ENCODE assay signal across 7 cellular contexts in the genomic region with DNA sequence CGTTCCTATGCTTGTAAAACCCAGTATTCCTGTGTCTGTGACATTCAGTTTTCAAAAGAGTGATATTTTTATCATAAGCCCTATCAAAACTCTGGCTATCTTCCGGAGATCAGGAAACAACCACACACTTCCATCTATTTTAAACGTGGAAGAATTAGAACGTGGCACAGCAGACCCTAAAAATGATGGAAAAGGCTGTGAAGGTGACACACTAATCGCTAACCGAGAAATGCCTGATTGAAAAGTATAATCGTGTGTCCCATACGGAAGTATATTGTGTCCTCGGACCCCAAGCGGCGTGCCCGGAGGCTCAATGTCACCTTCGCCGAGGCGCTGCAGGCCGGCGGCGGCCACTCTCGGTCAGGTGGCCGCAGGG. TPM values are rescaled to one million over a fixed set of nuclear protein-coding genes. Genes with fewer than 3 reads are reported as not detected.
DNase-seq lines count a peak whose midpoint lies in the region; ATAC-seq, FAIRE-seq and TF ChIP-seq lines count a peak whose summit lies in the region.

No MANE protein-coding gene starts in this region.

- CTCF ChIA-PET in naive thymus-derived CD4-positive, alpha-beta T cell (lab: Charles Lee): no interaction called here

- H3K9me3 ChIP-seq in naive thymus-derived CD4-positive, alpha-beta T cell (ENCODE audit: control insufficient read depth in 2 of 3, low read length in 3 of 3): no peaks in the 10 kb centered on the region

- H3K27me3 ChIP-seq in naive thymus-derived CD4-positive, alpha-beta T cell (ENCODE audit: control insufficient read depth in 2 of 2, insufficient read depth in 2 of 2, low read length in 2 of 2): no peaks in the 10 kb centered on the region

- peak overlapping the region; percentile 85 for H3K4me3 Mint-ChIP-seq in dendritic cell treated with granulocyte-macrophage colony-stimulating factor and Interleukin-4, amounts not matched to agents 40 ng/mL and 50 ng/mL, for 4 days
- H3K4me3 Mint-ChIP-seq in naive thymus-derived CD4-positive, alpha-beta T cell: peak overlapping the region; percentile 87 to 97 (median 94)

- peak overlapping the region; percentile 85 for H3K27ac ChIP-seq in naive thymus-derived CD4-positive, alpha-beta T cell (ENCODE audit: low read depth, low read length)

- H3K9me3 Mint-ChIP-seq in dendritic cell treated with granulocyte-macrophage colony-stimulating factor and Interleukin-4, amounts not matched to agents 40 ng/mL and 50 ng/mL, for 4 days: no peaks in the 10 kb centered on the region
- H3K9me3 Mint-ChIP-seq in naive thymus-derived CD4-positive, alpha-beta T cell: no peaks in the 10 kb centered on the region

- POLR2A ChIA-PET in naive thymus-derived CD4-positive, alpha-beta T cell (lab: Charles Lee): interaction anchor here (0.8 to 1.6 kb wide), 8 partner anchors 12 to 517 kb away, joined by 3 to 9 read pairs (median 4); a partner anchor contains a TSS

- H3K4me1 Mint-ChIP-seq in dendritic cell treated with granulocyte-macrophage colony-stimulating factor and Interleukin-4, amounts not matched to agents 40 ng/mL and 50 ng/mL, for 4 days (ENCODE audit: low read depth): peaks cover 20% of the 10 kb centered on the region
- peaks cover 16 to 43% (median 27%) of the 10 kb centered on the region in 7 donors for H3K4me1 Mint-ChIP-seq in naive thymus-derived CD4-positive, alpha-beta T cell

- peak overlapping the region; percentile 88 for H3K27ac Mint-ChIP-seq in dendritic cell treated with granulocyte-macrophage colony-stimulating factor and Interleukin-4, amounts not matched to agents 40 ng/mL and 50 ng/mL, for 4 days
- peak overlapping the region; percentile 44 to 93 (median 84) for H3K27ac Mint-ChIP-seq in naive thymus-derived CD4-positive, alpha-beta T cell

- intact Hi-C loops in dendritic cell treated with granulocyte-macrophage colony-stimulating factor and Interleukin-4, amounts not matched to agents 40 ng/mL and 50 ng/mL, for 4 days (cut with micrococcal nuclease): loop anchor here (5.0 kb wide), 3 partner anchors 35 to 160 kb away; a partner anchor contains a TSS
- intact Hi-C loops in naive thymus-derived CD4-positive, alpha-beta T cell (cut with micrococcal nuclease): loop anchor here (5.0 to 10.0 kb wide), 4 partner anchors 45 to 518 kb away; a partner anchor contains a TSS

- H3K36me3 ChIP-seq in naive thymus-derived CD4-positive, alpha-beta T cell (ENCODE audit: control insufficient read depth in 2 of 3, insufficient read depth in 3 of 3, low read length in 3 of 3): peaks cover 0 to 5% (median 0%) of the 10 kb centered on the region in 3 experiments

- DNase-seq in GM19239 (ENCODE audit: insufficient read length, low spot score): no peak
- peak; percentile 19 for DNase-seq in NCI-H526 treated with DMSO at 0.1 percent for 48 hours (lab: John Stamatoyannopoulos, UW)
- DNase-seq in naive thymus-derived CD4-positive, alpha-beta T cell: no peak
- no peak for DNase-seq in erythroblast (lab: John Stamatoyannopoulos, UW)

- ATAC-seq in naive thymus-derived CD4-positive, alpha-beta T cell: no peak
- ATAC-seq in GM21390 (IDR thresholded peaks at IDR 0.05; ENCODE audit: unreplicated experiment): no peak
- no peak for ATAC-seq in GM21717 (IDR thresholded peaks at IDR 0.05; ENCODE audit: unreplicated experiment)

- H3K4me1 ChIP-seq in naive thymus-derived CD4-positive, alpha-beta T cell (ENCODE audit: control insufficient read depth in 2 of 2, insufficient read depth in 2 of 2, low read length in 2 of 2): peaks cover 0 to 17% of the 10 kb centered on the region in 2 donors

- peak; percentile 18 for FAIRE-seq in GM19239 (lab: Jason Lieb, UNC)

- H3K36me3 Mint-ChIP-seq in dendritic cell treated with granulocyte-macrophage colony-stimulating factor and Interleukin-4, amounts not matched to agents 40 ng/mL and 50 ng/mL, for 4 days (ENCODE audit: low read depth): peaks cover 23% of the 10 kb centered on the region
- H3K36me3 Mint-ChIP-seq in naive thymus-derived CD4-positive, alpha-beta T cell: peaks cover 0 to 3% (median 0%) of the 10 kb centered on the region in 5 donors

- no peak for TF ChIP-seq POLR2A in erythroblast (IDR thresholded peaks at IDR 0.05; ENCODE audit: low read length)

- H3K4me3 ChIP-seq in naive thymus-derived CD4-positive, alpha-beta T cell (ENCODE audit: low read length): peak overlapping the region; percentile 62

- H3K27me3 Mint-ChIP-seq in dendritic cell treated with granulocyte-macrophage colony-stimulating factor and Interleukin-4, amounts not matched to agents 40 ng/mL and 50 ng/mL, for 4 days: peaks cover under 1% of the 10 kb centered on the region
- H3K27me3 Mint-ChIP-seq in naive thymus-derived CD4-positive, alpha-beta T cell: peaks cover 0 to 2% (median 0%) of the 10 kb centered on the region in 5 donors

RNA-seq across cellular contexts. Expression of a gene that starts 0.7 kb away (rescaled TPM):
- 100 to 1,000 TPM in 1 of 5 experiments, 10 to 100 TPM in 4; 44.4 to 210 (median 59.2) TPM for total RNA-seq in naive thymus-derived CD4-positive, alpha-beta T cell
- polyA plus RNA-seq in naive thymus-derived CD4-positive, alpha-beta T cell: 100 to 1,000 TPM; 239 to 242 TPM

RNA-seq across cellular contexts. Expression of a gene that starts 19.4 kb away (rescaled TPM):
- 1 to 10 TPM in 4 of 5 experiments, under 1 TPM in 1; 0.95 to 5.8 (median 3.3) TPM for total RNA-seq in naive thymus-derived CD4-positive, alpha-beta T cell
- 1 to 10 TPM; 4.0 to 5.5 TPM for polyA plus RNA-seq in naive thymus-derived CD4-positive, alpha-beta T cell

RNA-seq across cellular contexts. Expression of a gene that starts 30.6 kb away (rescaled TPM):
- total RNA-seq in naive thymus-derived CD4-positive, alpha-beta T cell: 100 to 1,000 TPM in 2 of 5 experiments, 10 to 100 TPM in 3; 40.5 to 111 (median 99.6) TPM
- polyA plus RNA-seq in naive thymus-derived CD4-positive, alpha-beta T cell: 10 to 100 TPM; 20.2 to 27.7 TPM

RNA-seq across cellular contexts. Expression of a gene that starts 47.4 kb away (rescaled TPM):
- 10 to 100 TPM; 34.0 to 97.8 (median 80.6) TPM for total RNA-seq in naive thymus-derived CD4-positive, alpha-beta T cell
- polyA plus RNA-seq in naive thymus-derived CD4-positive, alpha-beta T cell: 10 to 100 TPM; 92.5 to 98.3 TPM

RNA-seq across cellular contexts. Expression of a gene that starts 58.1 kb away (rescaled TPM):
- total RNA-seq in naive thymus-derived CD4-positive, alpha-beta T cell: 1 to 10 TPM in 2 of 5 experiments, under 1 TPM in 3; 0.35 to 9.5 (median 0.87) TPM
- polyA plus RNA-seq in naive thymus-derived CD4-positive, alpha-beta T cell: under 1 TPM; 0.06 to 0.15 TPM
